ENCODE assay signal across 8 cellular contexts in genomic region chr19:57280913-57281425, GRCh38. TPM values are rescaled to one million over a fixed set of nuclear protein-coding genes. Genes with fewer than 3 reads are reported as not detected.
DNase-seq lines count a peak whose midpoint lies in the region; ATAC-seq and TF ChIP-seq lines count a peak whose summit lies in the region.

No MANE protein-coding gene starts in this region.

- DNase-seq in CD4-positive, alpha-beta memory T cell = peak; percentile 32 to 53 (median 45)
- DNase-seq in esophagus squamous epithelium (lab: John Stamatoyannopoulos, UW) (no peak), retina (peak; percentile 2), hepatic stellate cell (ENCODE audit: low spot score) (no peak), NCI-H510A (lab: John Stamatoyannopoulos, UW) (no peak)

- no peaks in the 10 kb centered on the region for H3K9me2 ChIP-seq in SU-DHL-6 (replicated peaks; ENCODE audit: insufficient read depth, low read length)

- H3K4me1 Mint-ChIP-seq in CD4-positive, alpha-beta memory T cell = peaks cover 8 to 43% (median 29%) of the 10 kb centered on the region in 4 donors

- no peaks in the 10 kb centered on the region for H3K27me3 ChIP-seq in CD4-positive, alpha-beta memory T cell (ENCODE audit: insufficient read depth, low read length)
- no peaks in the 10 kb centered on the region for H3K27me3 ChIP-seq in SU-DHL-6 (ENCODE audit: low read length)
- H3K27me3 ChIP-seq in esophagus squamous epithelium = no peaks in the 10 kb centered on the region

- peaks cover 6% of the 10 kb centered on the region; the same call in 1 of the 2 replicates for H3F3A ChIP-seq in SU-DHL-6 (ENCODE audit: insufficient read depth)

- WGBS in esophagus squamous epithelium, 2 donors = 3% methylated on average over 9 of the region's 9 CpGs

- no peak for TF ChIP-seq POLR2A in esophagus squamous epithelium (IDR thresholded peaks at IDR 0.05)

- no peaks in the 10 kb centered on the region for H4K20me1 ChIP-seq in SU-DHL-6 (ENCODE audit: low read depth, low read length)

- intact Hi-C loops in CD4-positive, alpha-beta memory T cell (cut with micrococcal nuclease) = loop anchor here (1.0 to 5.0 kb wide), 5 partner anchors 39 to 154 kb away; partner anchors contain the start of genes TRAPPC2B, ZNF264, ZNF543 and ZNF547
- intact Hi-C loops in esophagus squamous epithelium (cut with DNase I) = no loop called here

- H3K79me2 ChIP-seq in SU-DHL-6 (ENCODE audit: insufficient read depth, low read length) = peaks cover 53% of the 10 kb centered on the region

- peak overlapping the region; percentile 100 for H3K27ac ChIP-seq in CD4-positive, alpha-beta memory T cell (ENCODE audit: low read depth, low read length)
- peak overlapping the region; percentile 56 for H3K27ac ChIP-seq in SU-DHL-6 (ENCODE audit: low read depth, low read length)
- H3K27ac ChIP-seq in esophagus squamous epithelium = peak overlapping the region; percentile 96 to 100 (median 99)

- no peaks in the 10 kb centered on the region for H3K9me3 ChIP-seq in CD4-positive, alpha-beta memory T cell (ENCODE audit: control insufficient read depth in 1 of 2, low read length in 2 of 2)
- H3K9me3 ChIP-seq in SU-DHL-6 (ENCODE audit: insufficient read depth, low read length) (no peaks in the 10 kb centered on the region), esophagus squamous epithelium (no peaks in the 10 kb centered on the region)

- H3K36me3 ChIP-seq in CD4-positive, alpha-beta memory T cell (ENCODE audit: insufficient read depth, low read length) = peaks cover 18% of the 10 kb centered on the region
- H3K36me3 ChIP-seq in SU-DHL-6 (ENCODE audit: low read length) (peaks cover 6% of the 10 kb centered on the region; the same call in 1 of the 2 replicates), esophagus squamous epithelium (peaks cover 10 to 35% (median 12%) of the 10 kb centered on the region in 3 donors)

- peaks cover 38% of the 10 kb centered on the region for H3K4me1 ChIP-seq in CD4-positive, alpha-beta memory T cell (ENCODE audit: insufficient read depth, low read length)
- H3K4me1 ChIP-seq in esophagus squamous epithelium = peaks cover 17 to 57% (median 48%) of the 10 kb centered on the region in 3 donors

- no peak overlapping the region for H3K27ac Mint-ChIP-seq in CD4-positive, alpha-beta memory T cell

- H3K36me3 Mint-ChIP-seq in CD4-positive, alpha-beta memory T cell = peaks cover 20 to 46% of the 10 kb centered on the region in 2 donors

- CTCF ChIA-PET in CD4-positive, alpha-beta memory T cell (lab: Charles Lee; ENCODE audit: partially characterized antibody) = no interaction called here

- ATAC-seq in GM19351 (IDR thresholded peaks at IDR 0.05; ENCODE audit: unreplicated experiment) (peak; percentile 0), GM21526 (IDR thresholded peaks at IDR 0.05; ENCODE audit: low FRiP score, unreplicated experiment) (no peak)

- peak overlapping the region; percentile 70 for H3K9ac ChIP-seq in SU-DHL-6 (ENCODE audit: low read length)

- TF ChIP-seq CTCF in SU-DHL-6 (IDR thresholded peaks at IDR 0.05; ENCODE audit: insufficient read depth, low read length, poor library complexity, severe bottlenecking) (no peak), esophagus squamous epithelium (IDR thresholded peaks at IDR 0.05) (no peak)

- H3K9me3 Mint-ChIP-seq in CD4-positive, alpha-beta memory T cell = peaks cover 0 to 5% (median 0%) of the 10 kb centered on the region in 8 donors

- POLR2A ChIA-PET in CD4-positive, alpha-beta memory T cell (lab: Charles Lee; ENCODE audit: partially characterized antibody) = no interaction called here

- no peaks in the 10 kb centered on the region for H3K27me3 Mint-ChIP-seq in CD4-positive, alpha-beta memory T cell

- H3K4me2 ChIP-seq in SU-DHL-6 (ENCODE audit: low read depth, low read length, poor library complexity, severe bottlenecking) = peak overlapping the region; percentile 96

- H3K4me3 ChIP-seq in CD4-positive, alpha-beta memory T cell (ENCODE audit: low read length in 2 of 2) = peak overlapping the region; percentile 68 to 100
- peak overlapping the region; percentile 61 for H3K4me3 ChIP-seq in SU-DHL-6 (ENCODE audit: insufficient read depth, low read length, poor library complexity, severe bottlenecking)
- H3K4me3 ChIP-seq in esophagus squamous epithelium = peak overlapping the region; percentile 68 to 100 (median 86)

- no peak overlapping the region for H2AFZ ChIP-seq in SU-DHL-6 (ENCODE audit: low read depth, low read length, severe bottlenecking)

- H3K4me3 Mint-ChIP-seq in CD4-positive, alpha-beta memory T cell = no peak overlapping the region

RNA-seq across cellular contexts. Expression of gene ZNF460, which starts 0.7 kb away (rescaled TPM):
- 10 to 100 TPM; 60.2 to 69.6 TPM for total RNA-seq in CD4-positive, alpha-beta memory T cell
- polyA plus RNA-seq in CD4-positive, alpha-beta memory T cell = 1 to 10 TPM; 4.4 to 4.8 TPM
- total RNA-seq in esophagus squamous epithelium = 10 to 100 TPM; 44.3 to 87.9 (median 67.9) TPM

RNA-seq across cellular contexts. Expression of gene ZNF543, which starts 39.3 kb away (rescaled TPM):
- total RNA-seq in CD4-positive, alpha-beta memory T cell = 10 to 100 TPM in 1 of 2 experiments, 1 to 10 TPM in 1; 9.4 to 10.7 TPM
- 1 to 10 TPM; 1.9 to 6.2 TPM for polyA plus RNA-seq in CD4-positive, alpha-beta memory T cell
- 10 to 100 TPM in 1 of 4 donors, 1 to 10 TPM in 3; 4.7 to 10.1 (median 8.4) TPM for total RNA-seq in esophagus squamous epithelium

RNA-seq across cellular contexts. Expression of gene ZNF805, which starts 40.5 kb away (rescaled TPM):
- 10 to 100 TPM; 19.7 to 21.6 TPM for total RNA-seq in CD4-positive, alpha-beta memory T cell
- 1 to 10 TPM; 2.7 to 5.6 TPM for polyA plus RNA-seq in CD4-positive, alpha-beta memory T cell
- total RNA-seq in esophagus squamous epithelium = 10 to 100 TPM in 1 of 4 donors, 1 to 10 TPM in 3; 6.5 to 16.6 (median 7.6) TPM

RNA-seq across cellular contexts. Expression of gene AURKC, which starts 50.1 kb away (rescaled TPM):
- under 1 TPM; 0.67 to 0.81 TPM for total RNA-seq in CD4-positive, alpha-beta memory T cell
- polyA plus RNA-seq in CD4-positive, alpha-beta memory T cell = under 1 TPM; 0.29 to 0.54 TPM
- total RNA-seq in esophagus squamous epithelium = 1 to 10 TPM in 1 of 4 donors, under 1 TPM in 2, not detected in 1; 0.35 to 1.0 (median 0.76) TPM

Comparison
In these comparisons a context has a peak if more than half of its experiments do, and no peak if none do; other contexts are left out.
1. DNase-seq: peak in CD4-positive, alpha-beta memory T cell (5 of 5) and retina (single experiment); none in esophagus squamous epithelium (single experiment), hepatic stellate cell (single experiment) and NCI-H510A (single experiment).
2. Peak in every context shown above with its lines, with median percentiles within 50 percentile points of each other: H3K27ac ChIP-seq and H3K4me3 ChIP-seq.